ENCODE assay signal across 9 cellular contexts in the genomic region with DNA sequence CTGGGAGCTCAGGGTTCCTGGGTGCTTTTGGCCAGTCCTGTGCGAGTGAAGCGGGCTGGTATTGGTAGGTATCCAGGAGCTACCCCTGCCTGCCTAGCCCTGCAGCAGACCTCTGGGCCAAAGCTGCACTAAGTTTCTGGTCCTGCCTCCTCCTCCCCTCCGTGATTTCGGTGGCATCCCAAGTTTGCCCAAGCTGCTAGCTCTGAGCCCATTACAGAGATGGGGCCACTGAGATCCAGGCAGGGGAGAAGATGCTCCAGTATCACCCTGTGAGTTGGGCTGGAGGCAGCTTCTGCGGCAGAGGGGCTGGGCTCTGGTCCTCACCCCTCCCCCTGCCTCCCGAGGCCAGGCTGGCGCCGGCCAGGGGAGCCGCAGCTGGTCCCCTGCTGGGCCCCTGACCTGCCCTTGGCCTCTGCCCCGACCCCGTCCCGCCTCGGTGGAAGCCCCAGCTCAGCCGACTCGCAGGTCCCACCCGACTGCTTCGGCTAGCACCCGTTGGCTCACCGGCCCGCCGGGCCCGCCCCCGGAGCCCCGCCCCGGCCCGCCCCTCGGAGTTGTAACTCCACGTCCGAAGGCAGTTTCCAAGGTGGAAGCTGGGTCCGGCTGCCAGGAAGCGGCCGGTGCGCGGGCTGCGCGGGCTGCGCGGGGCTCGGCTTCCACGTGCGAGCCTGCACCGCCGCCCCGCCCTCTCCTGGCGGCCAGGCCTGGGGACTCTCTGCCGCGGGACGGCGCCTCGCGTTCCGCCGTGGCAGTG. TPM values are rescaled to one million over a fixed set of nuclear protein-coding genes. Genes with fewer than 3 reads are reported as not detected.
A peak's percentile ranks its signal among the peaks of the same experiment; 100 is the strongest.
DNase-seq lines count a peak whose midpoint lies in the region; ATAC-seq and TF ChIP-seq lines count a peak whose summit lies in the region.
"Had no signal": no experiment of that assay in that cellular context is flagged by ENCODE, and none has a peak within 500 bp of the region (broad histone marks: within the 10 kb centered on the region; RNA-seq: fewer than 3 reads in every experiment).

A gene with protein sequence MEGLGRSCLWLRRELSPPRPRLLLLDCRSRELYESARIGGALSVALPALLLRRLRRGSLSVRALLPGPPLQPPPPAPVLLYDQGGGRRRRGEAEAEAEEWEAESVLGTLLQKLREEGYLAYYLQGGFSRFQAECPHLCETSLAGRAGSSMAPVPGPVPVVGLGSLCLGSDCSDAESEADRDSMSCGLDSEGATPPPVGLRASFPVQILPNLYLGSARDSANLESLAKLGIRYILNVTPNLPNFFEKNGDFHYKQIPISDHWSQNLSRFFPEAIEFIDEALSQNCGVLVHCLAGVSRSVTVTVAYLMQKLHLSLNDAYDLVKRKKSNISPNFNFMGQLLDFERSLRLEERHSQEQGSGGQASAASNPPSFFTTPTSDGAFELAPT (plus strand): TSS at position 584 of the 754 bp plus-strand sequence. CDS start 751 bp downstream, outside the sequence.

- H3K4me3 ChIP-seq in SK-N-SH (ENCODE audit: low read depth in 2 of 2, low read length in 1 of 2) = no peak within 1 kb of the TSS
- no peak within 1 kb of the TSS for H3K4me3 ChIP-seq in testis

- H3K27ac ChIP-seq in SK-N-SH (ENCODE audit: low read depth in 2 of 2, low read length in 1 of 2) = no peak within 1 kb of the TSS
- no peak within 1 kb of the TSS for H3K27ac ChIP-seq in testis

- H3K4me1 Mint-ChIP-seq in activated CD4-positive, alpha-beta memory T cell treated with anti-CD3 and anti-CD28 coated beads for 36 hours (ENCODE audit: low read depth) = peaks cover 5% of the 10 kb centered on the region
- peaks cover 7% of the 10 kb centered on the region for H3K4me1 Mint-ChIP-seq in activated CD4-positive, alpha-beta memory T cell treated with anti-CD3 and anti-CD28 coated beads, Interleukin-2, amount 10 ng/mL, durations not matched to agents 7 days and 5 days
- peaks cover 4% of the 10 kb centered on the region for H3K4me1 Mint-ChIP-seq in activated CD4-positive, alpha-beta T cell treated with anti-CD3 and anti-CD28 coated beads, Interleukin-2, amount 10 ng/mL, durations not matched to agents 7 days and 5 days

- no peak within 1 kb of the TSS for H2AFZ ChIP-seq in SK-N-SH (ENCODE audit: low read depth)

- no peaks in the 10 kb centered on the region for H3F3A ChIP-seq in SK-N-SH (replicated peaks; ENCODE audit: insufficient read depth)

- DNase-seq in activated CD4-positive, alpha-beta memory T cell treated with anti-CD3 and anti-CD28 coated beads for 36 hours = no peak
- no peak for DNase-seq in activated CD4-positive, alpha-beta memory T cell treated with anti-CD3 and anti-CD28 coated beads, Interleukin-2, amount 10 ng/mL, durations not matched to agents 7 days and 5 days
- DNase-seq in SK-N-SH (peak; percentile 77), left cardiac atrium (peak; percentile 20), testis (peak; percentile 21), H4 (ENCODE audit: low spot score) (no peak), putamen (ENCODE audit: low spot score) (no peak)
- DNase-seq in activated CD4-positive, alpha-beta T cell treated with anti-CD3 and anti-CD28 coated beads, Interleukin-2, amount 10 ng/mL, durations not matched to agents 7 days and 5 days = no peak

- WGBS in SK-N-SH (ENCODE audit: low lambda C conversion rate) = 48% methylated on average over 3 of the region's 53 CpGs
- WGBS in testis, 2 donors = 6% methylated on average over 20 of the region's 53 CpGs; no CpG with 5 or more reads in 1 of the 2 donors

- peak; percentile 22 to 75 for ATAC-seq in left cardiac atrium

- H3K4me3 Mint-ChIP-seq in activated CD4-positive, alpha-beta memory T cell treated with anti-CD3 and anti-CD28 coated beads for 36 hours = peak within 1 kb of the TSS; percentile 29
- H3K4me3 Mint-ChIP-seq in activated CD4-positive, alpha-beta memory T cell treated with anti-CD3 and anti-CD28 coated beads, Interleukin-2, amount 10 ng/mL, durations not matched to agents 7 days and 5 days = no peak within 1 kb of the TSS
- H3K4me3 Mint-ChIP-seq in activated CD4-positive, alpha-beta T cell treated with anti-CD3 and anti-CD28 coated beads, Interleukin-2, amount 10 ng/mL, durations not matched to agents 7 days and 5 days = no peak within 1 kb of the TSS

- TF ChIP-seq POLR2A in testis (IDR thresholded peaks at IDR 0.05) = no peak

- H3K4me1 ChIP-seq in SK-N-SH (ENCODE audit: control insufficient read depth in 1 of 2, insufficient read depth in 2 of 2, low read depth in 1 of 2, low read length in 1 of 2) (peaks cover 0 to 3% of the 10 kb centered on the region in 2 experiments; a peak in 1 of 4 replicates), testis (no peaks in the 10 kb centered on the region)

- TF ChIP-seq CTCF in SK-N-SH (IDR thresholded peaks at IDR 0.05) (no peak), testis (IDR thresholded peaks at IDR 0.05) (no peak)

- no peaks in the 10 kb centered on the region for H4K20me1 ChIP-seq in SK-N-SH (ENCODE audit: insufficient read depth)

- CTCF ChIA-PET in activated CD4-positive, alpha-beta memory T cell treated with anti-CD3 and anti-CD28 coated beads for 36 hours (lab: Charles Lee) = interaction anchor here (1.0 to 4.4 kb wide), 6 partner anchors 11 to 108 kb away, joined by 3 to 26 read pairs (median 12); no protein-coding TSS in a partner anchor
- CTCF ChIA-PET in activated CD4-positive, alpha-beta memory T cell treated with anti-CD3 and anti-CD28 coated beads, Interleukin-2, amount 10 ng/mL, durations not matched to agents 7 days and 5 days (lab: Charles Lee) = interaction anchor here (1.2 to 1.5 kb wide), 3 partner anchors 15 to 37 kb away, joined by 3 to 8 read pairs (median 3); no protein-coding TSS in a partner anchor
- CTCF ChIA-PET in SK-N-SH (lab: Yijun Ruan, JAX) = interaction anchor here (1.0 to 11.0 kb wide), 6 partner anchors 21 to 107 kb away, joined by 3 to 106 read pairs (median 8); a partner anchor contains a TSS
- CTCF ChIA-PET in activated CD4-positive, alpha-beta T cell treated with anti-CD3 and anti-CD28 coated beads, Interleukin-2, amount 10 ng/mL, durations not matched to agents 7 days and 5 days (lab: Charles Lee) = interaction anchor here (1.2 to 2.7 kb wide), 4 partner anchors 16 to 107 kb away, joined by 3 to 8 read pairs (median 4); no protein-coding TSS in a partner anchor

- TF ChIP-seq EP300 in SK-N-SH (IDR thresholded peaks at IDR 0.05; ENCODE audit: borderline replicate concordance in 1 of 2, low read depth in 1 of 2, low read length in 1 of 2) = no peak

- H3K36me3 Mint-ChIP-seq in activated CD4-positive, alpha-beta memory T cell treated with anti-CD3 and anti-CD28 coated beads for 36 hours = no peaks in the 10 kb centered on the region
- H3K36me3 Mint-ChIP-seq in activated CD4-positive, alpha-beta memory T cell treated with anti-CD3 and anti-CD28 coated beads, Interleukin-2, amount 10 ng/mL, durations not matched to agents 7 days and 5 days (ENCODE audit: low read depth) = no peaks in the 10 kb centered on the region
- no peaks in the 10 kb centered on the region for H3K36me3 Mint-ChIP-seq in activated CD4-positive, alpha-beta T cell treated with anti-CD3 and anti-CD28 coated beads, Interleukin-2, amount 10 ng/mL, durations not matched to agents 7 days and 5 days (ENCODE audit: low read depth)

- no peaks in the 10 kb centered on the region for H3K9me2 ChIP-seq in SK-N-SH

- no peak within 1 kb of the TSS for H3K27ac Mint-ChIP-seq in activated CD4-positive, alpha-beta memory T cell treated with anti-CD3 and anti-CD28 coated beads for 36 hours
- no peak within 1 kb of the TSS for H3K27ac Mint-ChIP-seq in activated CD4-positive, alpha-beta memory T cell treated with anti-CD3 and anti-CD28 coated beads, Interleukin-2, amount 10 ng/mL, durations not matched to agents 7 days and 5 days
- no peak within 1 kb of the TSS for H3K27ac Mint-ChIP-seq in activated CD4-positive, alpha-beta T cell treated with anti-CD3 and anti-CD28 coated beads, Interleukin-2, amount 10 ng/mL, durations not matched to agents 7 days and 5 days

- intact Hi-C loops in activated CD4-positive, alpha-beta memory T cell treated with anti-CD3 and anti-CD28 coated beads for 36 hours (cut with micrococcal nuclease) = loop anchor here (5.0 kb wide), 2 partner anchors 39 to 89 kb away; no protein-coding TSS in a partner anchor
- intact Hi-C loops in left cardiac atrium (cut with DNase I) = loop anchor here in 1 of 2 donors (10.0 kb wide), 1 partner anchor 92 kb away; no protein-coding TSS in a partner anchor
- intact Hi-C loops in testis (cut with DNase I; ENCODE audit: low total_unique reads) = no loop called here

- no peaks in the 10 kb centered on the region for H3K79me2 ChIP-seq in SK-N-SH (ENCODE audit: insufficient read depth)

- H3K9ac ChIP-seq in SK-N-SH = no peak within 1 kb of the TSS

- H3K4me2 ChIP-seq in SK-N-SH = no peak within 1 kb of the TSS

- no peaks in the 10 kb centered on the region for H3K9me3 Mint-ChIP-seq in activated CD4-positive, alpha-beta memory T cell treated with anti-CD3 and anti-CD28 coated beads for 36 hours
- no peaks in the 10 kb centered on the region for H3K9me3 Mint-ChIP-seq in activated CD4-positive, alpha-beta memory T cell treated with anti-CD3 and anti-CD28 coated beads, Interleukin-2, amount 10 ng/mL, durations not matched to agents 7 days and 5 days
- H3K9me3 Mint-ChIP-seq in activated CD4-positive, alpha-beta T cell treated with anti-CD3 and anti-CD28 coated beads, Interleukin-2, amount 10 ng/mL, durations not matched to agents 7 days and 5 days = no peaks in the 10 kb centered on the region

- no peaks in the 10 kb centered on the region for H3K36me3 ChIP-seq in SK-N-SH (replicated peaks in 1 of 2; ENCODE audit: control insufficient read depth in 1 of 2, insufficient read depth in 2 of 2, low read length in 1 of 2)
- no peaks in the 10 kb centered on the region for H3K36me3 ChIP-seq in testis (ENCODE audit: low read depth, missing control alignments)

- no peak for TF ChIP-seq RAD21 in SK-N-SH (IDR thresholded peaks at IDR 0.05; ENCODE audit: low read length)

- POLR2A ChIA-PET in activated CD4-positive, alpha-beta memory T cell treated with anti-CD3 and anti-CD28 coated beads for 36 hours (lab: Charles Lee) = no interaction called here
- POLR2A ChIA-PET in activated CD4-positive, alpha-beta memory T cell treated with anti-CD3 and anti-CD28 coated beads, Interleukin-2, amount 10 ng/mL, durations not matched to agents 7 days and 5 days (lab: Charles Lee) = interaction anchor here (0.7 to 1.0 kb wide), 2 partner anchors 10 to 93 kb away, joined by 3 read pairs; no protein-coding TSS in a partner anchor
- POLR2A ChIA-PET in SK-N-SH (lab: Yijun Ruan, JAX) = no interaction called here
- POLR2A ChIA-PET in activated CD4-positive, alpha-beta T cell treated with anti-CD3 and anti-CD28 coated beads, Interleukin-2, amount 10 ng/mL, durations not matched to agents 7 days and 5 days (lab: Charles Lee) = no interaction called here

- H3K27me3 Mint-ChIP-seq in activated CD4-positive, alpha-beta memory T cell treated with anti-CD3 and anti-CD28 coated beads for 36 hours = peaks cover 26% of the 10 kb centered on the region
- peaks cover 39% of the 10 kb centered on the region for H3K27me3 Mint-ChIP-seq in activated CD4-positive, alpha-beta memory T cell treated with anti-CD3 and anti-CD28 coated beads, Interleukin-2, amount 10 ng/mL, durations not matched to agents 7 days and 5 days
- peaks cover 35% of the 10 kb centered on the region for H3K27me3 Mint-ChIP-seq in activated CD4-positive, alpha-beta T cell treated with anti-CD3 and anti-CD28 coated beads, Interleukin-2, amount 10 ng/mL, durations not matched to agents 7 days and 5 days

- H3K9me3 ChIP-seq in SK-N-SH (no peaks in the 10 kb centered on the region), testis (no peaks in the 10 kb centered on the region)

- H3K27me3 ChIP-seq in SK-N-SH (ENCODE audit: insufficient read depth) = peaks cover 53% of the 10 kb centered on the region
- no peaks in the 10 kb centered on the region for H3K27me3 ChIP-seq in testis

RNA-seq across cellular contexts. Expression of the gene that starts here (rescaled TPM):
- under 1 TPM; 0.12 to 0.26 TPM for total RNA-seq in activated CD4-positive, alpha-beta memory T cell treated with anti-CD3 and anti-CD28 coated beads for 36 hours
- not detected for total RNA-seq in activated CD4-positive, alpha-beta memory T cell treated with anti-CD3 and anti-CD28 coated beads, Interleukin-2, amount 10 ng/mL, durations not matched to agents 7 days and 5 days
- polyA plus RNA-seq in SK-N-SH (2012; rRNA removed) = 0.05 and 0.08 TPM in 2 replicates
- 0.04 and 0.07 TPM in 2 replicates for polyA plus RNA-seq in SK-N-SH (2012; cell fraction: cytosol; rRNA removed)
- polyA plus RNA-seq in SK-N-SH (2012; cell fraction: nucleus; rRNA removed) = 0.06 TPM in 1 of 2 replicates, not detected in the other
- not detected for total RNA-seq in left cardiac atrium
- total RNA-seq in testis = 10 to 100 TPM in 1 of 2 donors, 1 to 10 TPM in 1; 6.2 to 10.2 TPM
- 2.5 TPM for polyA plus RNA-seq in testis (ENCODE audit: insufficient read depth, low read depth, low replicate concordance)
- total RNA-seq in H4 (2014; rRNA removed; shearing (Covaris generic)) = 1.3 and 3.2 TPM in 2 replicates
- not detected for total RNA-seq in activated CD4-positive, alpha-beta T cell treated with anti-CD3 and anti-CD28 coated beads, Interleukin-2, amount 10 ng/mL, durations not matched to agents 7 days and 5 days
- total RNA-seq: LHCN-M2 had no signal

Comparison
In these comparisons a context has a peak if more than half of its experiments do, and no peak if none do; other contexts are left out.
1. Peak in DNase-seq in SK-N-SH; RNA of the gene not detected or under 1 TPM.
2. Peak in DNase-seq and ATAC-seq in left cardiac atrium; RNA of the gene not detected or under 1 TPM.